In genomic region chr5:54302267-54302687, GRCh38 we compare ENCODE assay signal across 1 cellular context.
TF ChIP-seq lines count a peak whose summit lies in the region.

No MANE protein-coding gene starts in this region.

TF ChIP-seq in K562, 482 proteins besides CTCF, POLR2A, EP300 and RAD21 (continued from another document and continues in another):
- TF ChIP-seq SFPQ (IDR thresholded peaks at IDR 0.05; ENCODE audit: low read depth, low read length) = no peak
- TF ChIP-seq ERF (CRISPR knock-in tag; IDR thresholded peaks at IDR 0.05) = no peak
- peak; percentile 45; the same call in 1 of the 2 replicates for TF ChIP-seq DPF2 (IDR thresholded peaks at IDR 0.05)
- TF ChIP-seq CHCHD3 (CRISPR knock-in tag; IDR thresholded peaks at IDR 0.05) = no peak
- TF ChIP-seq FOSL1 (tag; conservative IDR thresholded peaks at IDR 0.05) = no peak; the same call in 1 of the 2 replicates
- no peak for TF ChIP-seq ZNF212 (CRISPR knock-in tag; IDR thresholded peaks at IDR 0.05)
- TF ChIP-seq HLTF (IDR thresholded peaks at IDR 0.05) = no peak
- TF ChIP-seq ZNF655 (CRISPR knock-in tag; IDR thresholded peaks at IDR 0.05) = no peak
- TF ChIP-seq PRPF4 (IDR thresholded peaks at IDR 0.05; ENCODE audit: insufficient read depth, low read depth, low read length, poor library complexity, severe bottlenecking) = no peak
- TF ChIP-seq CEBPG (CRISPR knock-in tag; IDR thresholded peaks at IDR 0.05) = peak; percentile 96
- TF ChIP-seq CEBPG (tag; conservative IDR thresholded peaks at IDR 0.05 in 1 of 2, IDR thresholded peaks at IDR 0.05 in 1 of 2) = peak; percentile 91 to 93
- no peak for TF ChIP-seq HDAC8 (tag; IDR thresholded peaks at IDR 0.05)
- TF ChIP-seq SMARCE1 (IDR thresholded peaks at IDR 0.05) = peak; percentile 56; the same call in 1 of the 2 replicates
- no peak for TF ChIP-seq OTX1 (CRISPR knock-in tag; IDR thresholded peaks at IDR 0.05)
- no peak for TF ChIP-seq KDM4B (IDR thresholded peaks at IDR 0.05; ENCODE audit: borderline replicate concordance in 2 of 2, low read depth in 1 of 2)
- TF ChIP-seq PHTF2 (CRISPR knock-in tag; IDR thresholded peaks at IDR 0.05) = no peak
- TF ChIP-seq ZBTB8A (IDR thresholded peaks at IDR 0.05; ENCODE audit: partially characterized antibody) = no peak
- TF ChIP-seq PPARD (CRISPR knock-in tag; IDR thresholded peaks at IDR 0.05) = no peak
- TF ChIP-seq GTF2B (IDR thresholded peaks at IDR 0.05; ENCODE audit: extremely low read depth, insufficient read length) = no peak
- 0 out of 4 replicates have a peak, but pooled peaks of 1 of the 2 experiments have one; percentile 25 for TF ChIP-seq RCOR1 (IDR thresholded peaks at IDR 0.05; ENCODE audit: borderline replicate concordance in 1 of 2, low read depth in 2 of 2, low read length in 2 of 2)
- peak; percentile 79 for TF ChIP-seq SMAD4 (CRISPR knock-in tag; conservative IDR thresholded peaks at IDR 0.05)
- no peak for TF ChIP-seq PTTG1 (tag; IDR thresholded peaks at IDR 0.05; ENCODE audit: low read depth)
- no peak for TF ChIP-seq ZNF41 (CRISPR knock-in tag; conservative IDR thresholded peaks at IDR 0.05)
- no peak for TF ChIP-seq RREB1 (CRISPR knock-in tag; IDR thresholded peaks at IDR 0.05)
- no peak for TF ChIP-seq DMBX1 (CRISPR knock-in tag; IDR thresholded peaks at IDR 0.05; ENCODE audit: borderline replicate concordance)
- no peak for TF ChIP-seq GTF2F1 (IDR thresholded peaks at IDR 0.05; ENCODE audit: low read depth, low read length)
- TF ChIP-seq ZNF121 (CRISPR knock-in tag; conservative IDR thresholded peaks at IDR 0.05) = no peak
- no peak for TF ChIP-seq TEAD1 (CRISPR knock-in tag; IDR thresholded peaks at IDR 0.05)
- TF ChIP-seq ZNF277 (CRISPR knock-in tag; IDR thresholded peaks at IDR 0.05; ENCODE audit: borderline replicate concordance) = no peak
- TF ChIP-seq HMGN3 (IDR thresholded peaks at IDR 0.05; ENCODE audit: borderline replicate concordance, extremely low read depth, insufficient read length, low read depth, low read length) = no peak
- TF ChIP-seq ILK (tag; IDR thresholded peaks at IDR 0.05; ENCODE audit: borderline replicate concordance, low read depth) = no peak
- no peak for TF ChIP-seq EP400 (IDR thresholded peaks at IDR 0.05)
- TF ChIP-seq, protein P1, sequence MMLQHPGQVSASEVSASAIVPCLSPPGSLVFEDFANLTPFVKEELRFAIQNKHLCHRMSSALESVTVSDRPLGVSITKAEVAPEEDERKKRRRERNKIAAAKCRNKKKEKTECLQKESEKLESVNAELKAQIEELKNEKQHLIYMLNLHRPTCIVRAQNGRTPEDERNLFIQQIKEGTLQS (IDR thresholded peaks at IDR 0.05) = peak; percentile 64; the same call in 1 of the 2 replicates
- TF ChIP-seq, protein P1 (CRISPR knock-in tag; conservative IDR thresholded peaks at IDR 0.05) = no peak
- TF ChIP-seq ZNF347 (CRISPR knock-in tag; IDR thresholded peaks at IDR 0.05; ENCODE audit: low read depth) = no peak
- TF ChIP-seq HMBOX1 (IDR thresholded peaks at IDR 0.05) = peak; percentile 96
- TF ChIP-seq ZNF707 (CRISPR knock-in tag; conservative IDR thresholded peaks at IDR 0.05) = no peak
- TF ChIP-seq ZNF217 (CRISPR knock-in tag; IDR thresholded peaks at IDR 0.05) = no peak
- no peak for TF ChIP-seq POLR2G (IDR thresholded peaks at IDR 0.05; ENCODE audit: low read depth, low read length)
- no peak for TF ChIP-seq NFATC3 (IDR thresholded peaks at IDR 0.05)
- TF ChIP-seq NRF1 (conservative IDR thresholded peaks at IDR 0.05 in 1 of 2, IDR thresholded peaks at IDR 0.05 in 1 of 2) = no peak
- TF ChIP-seq MCM3 (IDR thresholded peaks at IDR 0.05) = no peak
- TF ChIP-seq, protein P2, sequence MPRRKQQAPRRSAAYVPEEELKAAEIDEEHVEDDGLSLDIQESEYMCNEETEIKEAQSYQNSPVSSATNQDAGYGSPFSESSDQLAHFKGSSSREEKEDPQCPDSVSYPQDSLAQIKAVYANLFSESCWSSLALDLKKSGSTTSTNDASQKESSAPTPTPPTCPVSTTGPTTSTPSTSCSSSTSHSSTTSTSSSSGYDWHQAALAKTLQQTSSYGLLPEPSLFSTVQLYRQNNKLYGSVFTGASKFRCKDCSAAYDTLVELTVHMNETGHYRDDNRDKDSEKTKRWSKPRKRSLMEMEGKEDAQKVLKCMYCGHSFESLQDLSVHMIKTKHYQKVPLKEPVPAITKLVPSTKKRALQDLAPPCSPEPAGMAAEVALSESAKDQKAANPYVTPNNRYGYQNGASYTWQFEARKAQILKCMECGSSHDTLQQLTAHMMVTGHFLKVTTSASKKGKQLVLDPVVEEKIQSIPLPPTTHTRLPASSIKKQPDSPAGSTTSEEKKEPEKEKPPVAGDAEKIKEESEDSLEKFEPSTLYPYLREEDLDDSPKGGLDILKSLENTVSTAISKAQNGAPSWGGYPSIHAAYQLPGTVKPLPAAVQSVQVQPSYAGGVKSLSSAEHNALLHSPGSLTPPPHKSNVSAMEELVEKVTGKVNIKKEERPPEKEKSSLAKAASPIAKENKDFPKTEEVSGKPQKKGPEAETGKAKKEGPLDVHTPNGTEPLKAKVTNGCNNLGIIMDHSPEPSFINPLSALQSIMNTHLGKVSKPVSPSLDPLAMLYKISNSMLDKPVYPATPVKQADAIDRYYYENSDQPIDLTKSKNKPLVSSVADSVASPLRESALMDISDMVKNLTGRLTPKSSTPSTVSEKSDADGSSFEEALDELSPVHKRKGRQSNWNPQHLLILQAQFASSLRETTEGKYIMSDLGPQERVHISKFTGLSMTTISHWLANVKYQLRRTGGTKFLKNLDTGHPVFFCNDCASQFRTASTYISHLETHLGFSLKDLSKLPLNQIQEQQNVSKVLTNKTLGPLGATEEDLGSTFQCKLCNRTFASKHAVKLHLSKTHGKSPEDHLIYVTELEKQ (CRISPR knock-in tag; IDR thresholded peaks at IDR 0.05) = no peak
- no peak for TF ChIP-seq ZBED1 (IDR thresholded peaks at IDR 0.05)
- TF ChIP-seq SREBF2 (CRISPR knock-in tag; IDR thresholded peaks at IDR 0.05) = no peak
- TF ChIP-seq NR2C1 (IDR thresholded peaks at IDR 0.05) = peak; percentile 33; the same call in 1 of the 2 replicates
- TF ChIP-seq NR2C1 (tag; IDR thresholded peaks at IDR 0.05) = peak; percentile 59
- peak; percentile 43; the same call in 1 of the 2 replicates for TF ChIP-seq SOX6 (IDR thresholded peaks at IDR 0.05)
- no peak for TF ChIP-seq KLF10 (CRISPR knock-in tag; IDR thresholded peaks at IDR 0.05)
- TF ChIP-seq NR2C2 (CRISPR knock-in tag; IDR thresholded peaks at IDR 0.05) = no peak
- peak; percentile 70 for TF ChIP-seq NR2C2 (tag; IDR thresholded peaks at IDR 0.05)
- no peak for TF ChIP-seq PCBP1 (IDR thresholded peaks at IDR 0.05; ENCODE audit: low read depth, low read length, poor library complexity, severe bottlenecking)
- no peak for TF ChIP-seq EZH2 (IDR thresholded peaks at IDR 0.05; ENCODE audit: borderline replicate concordance, low read depth, low read length)
- TF ChIP-seq JUN (IDR thresholded peaks at IDR 0.05; ENCODE audit: borderline replicate concordance, low read depth, low read length) = no peak
- TF ChIP-seq JUN (CRISPR knock-in tag; IDR thresholded peaks at IDR 0.05; ENCODE audit: borderline replicate concordance) = no peak
- TF ChIP-seq, protein P3, sequence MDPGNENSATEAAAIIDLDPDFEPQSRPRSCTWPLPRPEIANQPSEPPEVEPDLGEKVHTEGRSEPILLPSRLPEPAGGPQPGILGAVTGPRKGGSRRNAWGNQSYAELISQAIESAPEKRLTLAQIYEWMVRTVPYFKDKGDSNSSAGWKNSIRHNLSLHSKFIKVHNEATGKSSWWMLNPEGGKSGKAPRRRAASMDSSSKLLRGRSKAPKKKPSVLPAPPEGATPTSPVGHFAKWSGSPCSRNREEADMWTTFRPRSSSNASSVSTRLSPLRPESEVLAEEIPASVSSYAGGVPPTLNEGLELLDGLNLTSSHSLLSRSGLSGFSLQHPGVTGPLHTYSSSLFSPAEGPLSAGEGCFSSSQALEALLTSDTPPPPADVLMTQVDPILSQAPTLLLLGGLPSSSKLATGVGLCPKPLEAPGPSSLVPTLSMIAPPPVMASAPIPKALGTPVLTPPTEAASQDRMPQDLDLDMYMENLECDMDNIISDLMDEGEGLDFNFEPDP (CRISPR knock-in tag; IDR thresholded peaks at IDR 0.05) = no peak
